ENCODE assay signal across 22 cellular contexts in genomic region chr7:115642194-115642593, GRCh38.
DNase-seq lines count a peak whose midpoint lies in the region; ATAC-seq, FAIRE-seq and TF ChIP-seq lines count a peak whose summit lies in the region.
"Had no signal": no experiment of that assay in that cellular context is flagged by ENCODE, and none has a peak within 500 bp of the region (broad histone marks: within the 10 kb centered on the region; RNA-seq: fewer than 3 reads in every experiment).

No MANE protein-coding gene starts in this region.

- intact Hi-C loops in pancreas (cut with DNase I) = no loop called here
- intact Hi-C loops in transverse colon (cut with DNase I; ENCODE audit: low total_unique reads) = no loop called here
- intact Hi-C loops in ascending aorta (cut with DNase I) = no loop called here

- TF ChIP-seq POLR2A in transverse colon (IDR thresholded peaks at IDR 0.05) = no peak

- no peak overlapping the region for H3K4me3 ChIP-seq in pancreas
- H3K4me3 ChIP-seq in transverse colon = no peak overlapping the region
- no peak overlapping the region for H3K4me3 ChIP-seq in ascending aorta
- H3K4me3 ChIP-seq: BLaER1 treated with 17β-estradiol and CSF1 and Interleukin-3, amounts not matched to agents 10 nM and 100 nM had no signal

- ATAC-seq in pancreas = no peak
- ATAC-seq: CD8-positive, alpha-beta T cell had no signal

- in situ Hi-C loops in transverse colon (cut with MboI; ENCODE audit: low pct_ligation_motif_present in 1 of 4, low pct_unique_long_range_greater_than_20kb in 1 of 4, low sequenced_read_pairs in 3 of 4) = no loop called here

- H3K27ac ChIP-seq in pancreas (no peak overlapping the region), transverse colon (no peak overlapping the region), ascending aorta (no peak overlapping the region)
- H3K27ac ChIP-seq: BLaER1 treated with 17β-estradiol and CSF1 and Interleukin-3, amounts not matched to agents 10 nM and 100 nM; C4-2B had no signal

- H3K9me3 ChIP-seq in pancreas = no peaks in the 10 kb centered on the region
- peaks cover 4 to 9% of the 10 kb centered on the region in 2 donors for H3K9me3 ChIP-seq in transverse colon
- peaks cover 0 to 5% of the 10 kb centered on the region in 2 donors for H3K9me3 ChIP-seq in ascending aorta
- H3K9me3 ChIP-seq: Caco-2 had no signal

- FAIRE-seq in RCC 7860 (lab: Jason Lieb, UNC) = peak; percentile 42
- peak; percentile 18 for FAIRE-seq in colon (lab: Jason Lieb, UNC)
- peak; percentile 68 for FAIRE-seq in pancreas (lab: Jason Lieb, UNC)
- FAIRE-seq: D721Med, G401.6, GM12891, GM19239 had no signal

- DNase-seq in RCC 7860 (ENCODE audit: low spot score) (no peak), pancreas (no peak), transverse colon (no peak), NCI-H748 (lab: John Stamatoyannopoulos, UW; ENCODE audit: unreplicated experiment) (no peak), AG08395 (ENCODE audit: low spot score) (no peak), ascending aorta (ENCODE audit: low spot score in 2 of 2) (no peak)
- DNase-seq: 8988T; ACHN; AML-193; Caco-2; Calu3; CD4-positive, alpha-beta T cell; CD8-positive, alpha-beta T cell; DMS79 treated with DMSO at 0.1 percent for 48 hours; GF-D8 had no signal

- TF ChIP-seq CTCF in pancreas (IDR thresholded peaks at IDR 0.05) (no peak), transverse colon (IDR thresholded peaks at IDR 0.05) (no peak), ascending aorta (IDR thresholded peaks at IDR 0.05) (no peak)

- H3K4me1 ChIP-seq in pancreas (no peaks in the 10 kb centered on the region), transverse colon (no peaks in the 10 kb centered on the region), ascending aorta (no peaks in the 10 kb centered on the region)
- H3K4me1 ChIP-seq: BLaER1 treated with 17β-estradiol and CSF1 and Interleukin-3, amounts not matched to agents 10 nM and 100 nM; Caco-2 had no signal

- no peak for TF ChIP-seq EP300 in transverse colon (IDR thresholded peaks at IDR 0.05; ENCODE audit: low read depth)

- no peaks in the 10 kb centered on the region for H3K27me3 ChIP-seq in pancreas
- no peaks in the 10 kb centered on the region for H3K27me3 ChIP-seq in transverse colon
- no peaks in the 10 kb centered on the region for H3K27me3 ChIP-seq in ascending aorta
- H3K27me3 ChIP-seq: BLaER1 treated with 17β-estradiol and CSF1 and Interleukin-3, amounts not matched to agents 10 nM and 100 nM had no signal

- no peaks in the 10 kb centered on the region for H3K36me3 ChIP-seq in pancreas
- no peaks in the 10 kb centered on the region for H3K36me3 ChIP-seq in transverse colon
- no peaks in the 10 kb centered on the region for H3K36me3 ChIP-seq in ascending aorta
- H3K36me3 ChIP-seq: BLaER1 treated with 17β-estradiol and CSF1 and Interleukin-3, amounts not matched to agents 10 nM and 100 nM had no signal
